Comparison of ENCODE assay signal across 20 cellular contexts in the genomic region with DNA sequence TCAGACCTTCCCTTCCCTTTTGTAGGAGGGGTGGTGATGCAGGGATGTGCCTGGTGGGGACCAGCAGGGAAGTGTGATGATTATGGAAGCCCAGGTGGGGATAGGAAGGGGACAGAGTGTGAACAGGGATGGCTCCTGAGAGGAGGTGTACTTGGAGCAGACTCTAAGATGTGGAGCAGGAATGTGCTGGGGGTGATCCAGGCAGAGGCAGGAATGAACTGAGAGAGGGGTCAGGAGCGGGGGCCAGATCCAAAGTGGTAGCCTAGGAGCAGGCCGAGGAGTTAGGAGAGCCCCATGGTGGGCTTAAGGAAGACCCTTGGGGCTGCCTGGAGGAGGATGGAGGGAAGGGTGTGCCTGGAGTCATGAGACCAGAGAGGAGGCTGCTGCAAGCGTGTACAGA.
"Had no signal": no experiment of that assay in that cellular context is flagged by ENCODE, and none has a peak within 500 bp of the region (broad histone marks: within the 10 kb centered on the region; RNA-seq: fewer than 3 reads in every experiment).

No MANE protein-coding gene starts in this region.

- H3K27ac ChIP-seq: spleen, upper lobe of right lung had no signal

- DNase-seq: activated CD4-positive, alpha-beta memory T cell treated with anti-CD3 and anti-CD28 coated beads for 36 hours; activated CD4-positive, alpha-beta T cell treated with anti-CD3 and anti-CD28 coated beads for 36 hours; activated naive CD4-positive, alpha-beta T cell treated with Interleukin-2 at 50 U/mL for 16 hours; activated naive CD8-positive, alpha-beta T cell treated with anti-CD3 and anti-CD28 coated beads, Interleukin-2, amount 10 ng/mL, durations not matched to agents 7 days and 5 days; activated T-cell treated with anti-CD3 and anti-CD28 coated beads for 4 hours; amygdala; body of pancreas; caudate nucleus; erythroblast; head of caudate nucleus; immature natural killer cell; nucleus accumbens; retina; spleen; stimulated activated CD4-positive, alpha-beta T cell treated with anti-CD3 and anti-CD28 coated beads, Interleukin-4, amount 100 ng/mL, for 4 hours; stimulated activated naive CD4-positive, alpha-beta T cell; upper lobe of right lung had no signal

- H3K4me3 Mint-ChIP-seq: activated CD4-positive, alpha-beta memory T cell treated with anti-CD3 and anti-CD28 coated beads for 36 hours; activated CD4-positive, alpha-beta T cell treated with anti-CD3 and anti-CD28 coated beads for 36 hours; activated naive CD8-positive, alpha-beta T cell treated with anti-CD3 and anti-CD28 coated beads, Interleukin-2, amount 10 ng/mL, durations not matched to agents 7 days and 5 days; activated T-helper 1 cell treated with anti-CD3 and anti-CD28 coated beads, Interleukin-12 subunit alpha, Interleukin-12 subunit beta, Interleukin-2, Interleukin-4 antibody, amounts not matched to agents 30 ng/mL and 10 ng/mL and 1 ng/mL, durations not matched to agents 14 hours and 24 hours and 36 hours; memory B cell; WTC11 had no signal

- H3K36me3 ChIP-seq: spleen, upper lobe of right lung had no signal

- H3K9me3 Mint-ChIP-seq: activated CD4-positive, alpha-beta memory T cell treated with anti-CD3 and anti-CD28 coated beads for 36 hours; activated naive CD8-positive, alpha-beta T cell treated with anti-CD3 and anti-CD28 coated beads, Interleukin-2, amount 10 ng/mL, durations not matched to agents 7 days and 5 days; activated T-helper 1 cell treated with anti-CD3 and anti-CD28 coated beads, Interleukin-12 subunit alpha, Interleukin-12 subunit beta, Interleukin-2, Interleukin-4 antibody, amounts not matched to agents 30 ng/mL and 10 ng/mL and 1 ng/mL, durations not matched to agents 14 hours and 24 hours and 36 hours; immature natural killer cell; memory B cell; WTC11 had no signal

- H3K36me3 Mint-ChIP-seq: activated CD4-positive, alpha-beta memory T cell treated with anti-CD3 and anti-CD28 coated beads for 36 hours; activated naive CD8-positive, alpha-beta T cell treated with anti-CD3 and anti-CD28 coated beads, Interleukin-2, amount 10 ng/mL, durations not matched to agents 7 days and 5 days; memory B cell; WTC11 had no signal

- ATAC-seq: activated CD4-positive, alpha-beta T cell treated with anti-CD3 and anti-CD28 coated beads for 36 hours; body of pancreas; upper lobe of right lung; WTC11 had no signal

- H3K4me1 ChIP-seq: upper lobe of right lung had no signal

- H3K9me3 ChIP-seq: body of pancreas, spleen, upper lobe of right lung had no signal

- H3K27me3 ChIP-seq: body of pancreas had no signal

- H3K27ac Mint-ChIP-seq: activated CD4-positive, alpha-beta memory T cell treated with anti-CD3 and anti-CD28 coated beads for 36 hours; activated CD4-positive, alpha-beta T cell treated with anti-CD3 and anti-CD28 coated beads for 36 hours; activated naive CD8-positive, alpha-beta T cell treated with anti-CD3 and anti-CD28 coated beads, Interleukin-2, amount 10 ng/mL, durations not matched to agents 7 days and 5 days; activated T-helper 1 cell treated with anti-CD3 and anti-CD28 coated beads, Interleukin-12 subunit alpha, Interleukin-12 subunit beta, Interleukin-2, Interleukin-4 antibody, amounts not matched to agents 30 ng/mL and 10 ng/mL and 1 ng/mL, durations not matched to agents 14 hours and 24 hours and 36 hours; memory B cell; WTC11 had no signal

- H3K4me3 ChIP-seq: body of pancreas, spleen, upper lobe of right lung had no signal
